16 cellular contexts compared by ENCODE assay signal in genomic region chr10:52570490-52570889, GRCh38.
A peak's percentile ranks its signal among the peaks of the same experiment; 100 is the strongest.
DNase-seq lines count a peak whose midpoint lies in the region; ATAC-seq and TF ChIP-seq lines count a peak whose summit lies in the region.
"Had no signal": no experiment of that assay in that cellular context is flagged by ENCODE, and none has a peak within 500 bp of the region (broad histone marks: within the 10 kb centered on the region; RNA-seq: fewer than 3 reads in every experiment).

No MANE protein-coding gene starts in this region.

- in situ Hi-C loops in Panc1 (cut with HindIII; ENCODE audit: low pct_unique_long_range_greater_than_20kb, low sequenced_read_pairs): no loop called here

- TF ChIP-seq CTCF in Panc1 (IDR thresholded peaks at IDR 0.05) (no peak), heart left ventricle (IDR thresholded peaks at IDR 0.05) (no peak)

- peak; percentile 17 for ATAC-seq in HG02885 (IDR thresholded peaks at IDR 0.05; ENCODE audit: poor library complexity, unreplicated experiment)
- no peak for ATAC-seq in Panc1
- ATAC-seq in activated T-cell treated with anti-CD3 and anti-CD28 coated beads, Interleukin-2, amount 50 U/mL, for 4 hours: no peak
- no peak for ATAC-seq in heart left ventricle
- ATAC-seq: K562 had no signal

- intact Hi-C loops in Panc1 (cut with micrococcal nuclease; ENCODE audit: unreplicated experiment): no loop called here
- intact Hi-C loops in heart left ventricle (cut with DNase I): no loop called here

- H3K9me3 ChIP-seq in Panc1 (ENCODE audit: control insufficient read depth, insufficient read depth, low read depth, low read length): peaks cover 2% of the 10 kb centered on the region; the same call in 1 of the 2 replicates
- H3K9me3 ChIP-seq in heart left ventricle: no peaks in the 10 kb centered on the region
- H3K9me3 ChIP-seq: BLaER1 had no signal

- H3K4me3 Mint-ChIP-seq in activated T-cell treated with anti-CD3 and anti-CD28 coated beads, Interleukin-2, amount 50 U/mL, for 4 hours: no peak overlapping the region
- H3K4me3 Mint-ChIP-seq: CD4-positive, CD25-positive, alpha-beta regulatory T cell; H9 had no signal

- DNase-seq in Panc1 (ENCODE audit: low read depth, low spot score): no peak
- peak; percentile 9 for DNase-seq in myocyte (ENCODE audit: low read depth)
- no peak for DNase-seq in NCI-H524 treated with DMSO at 0.1 percent for 48 hours (lab: John Stamatoyannopoulos, UW)
- DNase-seq in activated T-cell treated with anti-CD3 and anti-CD28 coated beads, Interleukin-2, amount 50 U/mL, for 4 hours: no peak
- DNase-seq in heart left ventricle: no peak
- DNase-seq: AML-193; CD4-positive, CD25-positive, alpha-beta regulatory T cell; DMS53; GF-D8; H9 had no signal

- POLR2A ChIA-PET in Panc1 (lab: Charles Lee): interaction anchor here (0.7 kb wide), 1 partner anchor 13 kb away, joined by 25 read pairs; no protein-coding TSS in a partner anchor

- CTCF ChIA-PET in Panc1 (lab: Charles Lee): no interaction called here

- H3K4me3 ChIP-seq in ACC112 (ENCODE audit: low read depth, low read length) (no peak overlapping the region), Panc1 (ENCODE audit: low read depth in 2 of 2, low read length in 2 of 2) (no peak overlapping the region), heart left ventricle (no peak overlapping the region)
- H3K4me3 ChIP-seq: BLaER1, GM23248, K562 had no signal

- no peaks in the 10 kb centered on the region for H3K36me3 Mint-ChIP-seq in activated T-cell treated with anti-CD3 and anti-CD28 coated beads, Interleukin-2, amount 50 U/mL, for 4 hours (ENCODE audit: insufficient read depth)
- H3K36me3 Mint-ChIP-seq: CD4-positive, CD25-positive, alpha-beta regulatory T cell had no signal

- TF ChIP-seq POLR2A in heart left ventricle (IDR thresholded peaks at IDR 0.05): no peak

- H3K27ac ChIP-seq in ACC112 (ENCODE audit: low read depth, low read length) (no peak overlapping the region), Panc1 (ENCODE audit: low read length) (peak overlapping the region; percentile 67; the same call in 1 of the 2 replicates), heart left ventricle (no peak overlapping the region)
- H3K27ac ChIP-seq: 22Rv1, BLaER1, GM23248 had no signal

- no peaks in the 10 kb centered on the region for H3K27me3 Mint-ChIP-seq in activated T-cell treated with anti-CD3 and anti-CD28 coated beads, Interleukin-2, amount 50 U/mL, for 4 hours (ENCODE audit: low read depth)
- H3K27me3 Mint-ChIP-seq: CD4-positive, CD25-positive, alpha-beta regulatory T cell had no signal

- no TSS peak for BruUV-seq in Panc1 (replicated peaks; lab: Mats Ljungman, UMichigan)

- no peaks in the 10 kb centered on the region for H3K4me1 Mint-ChIP-seq in activated T-cell treated with anti-CD3 and anti-CD28 coated beads, Interleukin-2, amount 50 U/mL, for 4 hours (ENCODE audit: low read depth)
- H3K4me1 Mint-ChIP-seq: CD4-positive, CD25-positive, alpha-beta regulatory T cell; H9 had no signal

- 77 to 84% (median 81%) methylated on average over 1 of the region's 1 CpG for WGBS in heart left ventricle, 4 donors

- H3K27me3 ChIP-seq in ACC112 (ENCODE audit: insufficient read depth, low read length): no peaks in the 10 kb centered on the region
- no peaks in the 10 kb centered on the region for H3K27me3 ChIP-seq in Panc1 (ENCODE audit: control insufficient read depth, insufficient read depth, low read length)
- peaks cover 0 to 3% (median 0%) of the 10 kb centered on the region in 9 donors for H3K27me3 ChIP-seq in heart left ventricle
- H3K27me3 ChIP-seq: BLaER1 had no signal

- no peaks in the 10 kb centered on the region for H3K79me2 ChIP-seq in ACC112 (ENCODE audit: control insufficient read depth, insufficient read depth, low read length, unreplicated experiment)

- H3K9me3 Mint-ChIP-seq in activated T-cell treated with anti-CD3 and anti-CD28 coated beads, Interleukin-2, amount 50 U/mL, for 4 hours: peaks cover 8% of the 10 kb centered on the region
- H3K9me3 Mint-ChIP-seq: H9 had no signal

- peaks cover 39% of the 10 kb centered on the region for H3K4me1 ChIP-seq in ACC112 (ENCODE audit: control insufficient read depth, insufficient read depth, low read length, unreplicated experiment)
- H3K4me1 ChIP-seq in Panc1 (ENCODE audit: control insufficient read depth, insufficient read depth, low read length): peaks cover 8% of the 10 kb centered on the region; the same call in 1 of the 2 replicates
- no peaks in the 10 kb centered on the region for H3K4me1 ChIP-seq in heart left ventricle

- no peaks in the 10 kb centered on the region for H3K36me3 ChIP-seq in ACC112 (ENCODE audit: insufficient read depth, low read length)
- H3K36me3 ChIP-seq in Panc1 (ENCODE audit: control insufficient read depth, insufficient read depth, low read length): no peaks in the 10 kb centered on the region
- no peaks in the 10 kb centered on the region for H3K36me3 ChIP-seq in heart left ventricle
- H3K36me3 ChIP-seq: BLaER1 had no signal

- H2AFZ ChIP-seq in ACC112 (ENCODE audit: low read length, unreplicated experiment): peak overlapping the region; percentile 55
- H2AFZ ChIP-seq: GM23248 had no signal
